In the genomic region with DNA sequence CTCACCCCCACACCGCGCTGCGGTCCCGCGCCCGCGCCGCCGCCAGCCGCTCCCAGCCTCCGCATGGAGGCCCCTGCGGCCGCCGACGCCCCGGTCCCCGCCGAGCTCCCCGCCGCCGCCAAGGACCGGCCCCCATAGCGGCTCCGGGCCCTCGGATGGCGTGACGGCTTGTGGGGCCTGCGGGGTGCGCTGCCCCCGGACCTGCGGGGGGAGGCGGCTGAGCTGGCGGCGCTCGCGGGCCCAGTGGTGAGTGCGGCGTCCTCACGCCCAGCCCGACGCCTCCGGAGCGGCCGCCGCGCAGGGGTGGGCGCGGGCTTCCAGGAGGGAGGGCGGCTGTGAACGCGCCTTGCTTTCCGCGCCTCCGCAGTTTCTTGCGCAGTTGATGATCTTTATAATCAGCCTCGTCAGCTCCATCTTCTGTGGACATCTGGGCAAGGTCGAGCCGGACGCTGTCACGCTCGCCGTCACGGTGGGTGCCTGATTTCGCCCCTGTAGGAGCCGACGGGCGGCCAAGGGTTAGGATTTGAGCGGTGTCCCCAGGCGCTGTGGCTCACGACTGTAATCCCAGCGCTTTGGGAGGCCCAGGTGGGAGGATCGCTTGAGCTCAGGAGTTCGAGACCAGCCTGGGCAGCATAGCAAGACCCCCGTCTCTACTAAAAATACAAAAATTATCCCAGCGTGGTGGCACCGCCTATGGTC, we compare ENCODE assay signal across 10 cellular contexts. TPM values are rescaled to one million over a fixed set of nuclear protein-coding genes. Genes with fewer than 3 reads are reported as not detected.
DNase-seq lines count a peak whose midpoint lies in the region; ATAC-seq and TF ChIP-seq lines count a peak whose summit lies in the region.
"Had no signal": no experiment of that assay in that cellular context is flagged by ENCODE, and none has a peak within 500 bp of the region (broad histone marks: within the 10 kb centered on the region; RNA-seq: fewer than 3 reads in every experiment).

No MANE protein-coding gene starts in this region.

- H3K4me1 Mint-ChIP-seq in activated T-helper 2 cell treated with anti-CD3 and anti-CD28 coated beads, Interferon-gamma antibody, Interleukin-2, Interleukin-4, amounts not matched to agents 10 μg/mL and 5 μg/mL and 100 μg/mL, durations not matched to agents 14 hours and 24 hours and 36 hours (ENCODE audit: low read depth) = no peaks in the 10 kb centered on the region

- no peak for ATAC-seq in GM18520 (IDR thresholded peaks at IDR 0.05; ENCODE audit: unreplicated experiment)

- no peak for TF ChIP-seq EP300 in sigmoid colon (IDR thresholded peaks at IDR 0.05)

- no peak overlapping the region for H3K4me3 Mint-ChIP-seq in activated T-helper 2 cell treated with anti-CD3 and anti-CD28 coated beads, Interferon-gamma antibody, Interleukin-2, Interleukin-4, amounts not matched to agents 10 μg/mL and 5 μg/mL and 100 μg/mL, durations not matched to agents 14 hours and 24 hours and 36 hours (ENCODE audit: low read depth)

- H3K36me3 Mint-ChIP-seq in activated T-helper 2 cell treated with anti-CD3 and anti-CD28 coated beads, Interferon-gamma antibody, Interleukin-2, Interleukin-4, amounts not matched to agents 10 μg/mL and 5 μg/mL and 100 μg/mL, durations not matched to agents 14 hours and 24 hours and 36 hours (ENCODE audit: low read depth) = no peaks in the 10 kb centered on the region

- H3K9me3 ChIP-seq in iPS-18c (ENCODE audit: control insufficient read depth, insufficient read depth, low read length) = no peaks in the 10 kb centered on the region
- H3K9me3 ChIP-seq in sigmoid colon = no peaks in the 10 kb centered on the region

- 11 to 12% methylated on average over 76 of the region's 76 CpGs for WGBS in sigmoid colon, 2 donors

- DNase-seq in GM03348 (ENCODE audit: low spot score) = peak; percentile 52
- no peak for DNase-seq in astrocyte of the cerebellum (ENCODE audit: low read depth)
- no peak for DNase-seq in sigmoid colon
- DNase-seq in NK-92 treated with Interleukin-12 subunit alpha and Interleukin-12 subunit beta, amount 100 ng/mL, for 24 hours (lab: John Stamatoyannopoulos, UW) = no peak
- DNase-seq in activated T-helper 2 cell treated with anti-CD3 and anti-CD28 coated beads, Interferon-gamma antibody, Interleukin-2, Interleukin-4, amounts not matched to agents 10 μg/mL and 5 μg/mL and 100 μg/mL, durations not matched to agents 14 hours and 24 hours and 36 hours (ENCODE audit: low spot score) = no peak
- DNase-seq in inferior parietal cortex (ENCODE audit: extremely low spot score) = no peak

- H3K27me3 Mint-ChIP-seq in activated T-helper 2 cell treated with anti-CD3 and anti-CD28 coated beads, Interferon-gamma antibody, Interleukin-2, Interleukin-4, amounts not matched to agents 10 μg/mL and 5 μg/mL and 100 μg/mL, durations not matched to agents 14 hours and 24 hours and 36 hours (ENCODE audit: low read depth) = peaks cover 29% of the 10 kb centered on the region

- no peaks in the 10 kb centered on the region for H3K9me3 Mint-ChIP-seq in activated T-helper 2 cell treated with anti-CD3 and anti-CD28 coated beads, Interferon-gamma antibody, Interleukin-2, Interleukin-4, amounts not matched to agents 10 μg/mL and 5 μg/mL and 100 μg/mL, durations not matched to agents 14 hours and 24 hours and 36 hours

- H3K4me1 ChIP-seq in sigmoid colon = peaks cover 0 to 17% (median 9%) of the 10 kb centered on the region in 4 donors

- TF ChIP-seq POLR2A in sigmoid colon (IDR thresholded peaks at IDR 0.05) = no peak

- in situ Hi-C loops in astrocyte of the cerebellum (cut with HindIII; ENCODE audit: low sequenced_read_pairs) = loop anchor here (5.0 kb wide), 1 partner anchor 37 kb away; no protein-coding TSS in a partner anchor

- intact Hi-C loops in sigmoid colon (cut with DNase I) = loop anchor here (5.0 kb wide), 2 partner anchors 48 to 67 kb away; partner anchors contain the start of genes ALDH3A2 and SLC47A1
- intact Hi-C loops in activated T-helper 2 cell treated with anti-CD3 and anti-CD28 coated beads, Interferon-gamma antibody, Interleukin-2, Interleukin-4, amounts not matched to agents 10 μg/mL and 5 μg/mL and 100 μg/mL, durations not matched to agents 14 hours and 24 hours and 36 hours (cut with micrococcal nuclease) = no loop called here

- H3K27me3 ChIP-seq in sigmoid colon = no peaks in the 10 kb centered on the region

- H3K4me3 ChIP-seq in astrocyte of the cerebellum (ENCODE audit: low read depth, low read length) (peak overlapping the region; percentile 7), iPS-18c (ENCODE audit: insufficient read depth, low read depth, low read length) (peak overlapping the region; percentile 51), sigmoid colon (peak overlapping the region; percentile 11 to 60 (median 50))

- H3K27ac ChIP-seq in sigmoid colon = peak overlapping the region in 3 of 4 donors; percentile 32 to 61 (median 59)
- H3K27ac ChIP-seq: VCaP had no signal

- TF ChIP-seq CTCF in astrocyte of the cerebellum (IDR thresholded peaks at IDR 0.05; ENCODE audit: low read depth, low read length, missing control alignments) (no peak), sigmoid colon (IDR thresholded peaks at IDR 0.05) (no peak)

- no peaks in the 10 kb centered on the region for H3K36me3 ChIP-seq in sigmoid colon

- no peak overlapping the region for H3K27ac Mint-ChIP-seq in activated T-helper 2 cell treated with anti-CD3 and anti-CD28 coated beads, Interferon-gamma antibody, Interleukin-2, Interleukin-4, amounts not matched to agents 10 μg/mL and 5 μg/mL and 100 μg/mL, durations not matched to agents 14 hours and 24 hours and 36 hours

RNA-seq across cellular contexts. Expression of gene SLC47A1, which starts 46.4 kb away (rescaled TPM):
- 1 to 10 TPM in 2 of 4 donors, under 1 TPM in 2; 0.82 to 8.2 (median 2.5) TPM for total RNA-seq in sigmoid colon
- polyA plus RNA-seq in sigmoid colon = 1 to 10 TPM in 2 of 3 donors, under 1 TPM in 1; 0.82 to 3.7 (median 1.2) TPM
- 0.07 and 0.25 TPM in 2 replicates for total RNA-seq in activated T-helper 2 cell treated with anti-CD3 and anti-CD28 coated beads, Interferon-gamma antibody, Interleukin-2, Interleukin-4, amounts not matched to agents 10 μg/mL and 5 μg/mL and 100 μg/mL, durations not matched to agents 14 hours and 24 hours and 36 hours
- total RNA-seq: HT1080 had no signal
